Comparison of ENCODE assay signal across 22 cellular contexts in the genomic region with DNA sequence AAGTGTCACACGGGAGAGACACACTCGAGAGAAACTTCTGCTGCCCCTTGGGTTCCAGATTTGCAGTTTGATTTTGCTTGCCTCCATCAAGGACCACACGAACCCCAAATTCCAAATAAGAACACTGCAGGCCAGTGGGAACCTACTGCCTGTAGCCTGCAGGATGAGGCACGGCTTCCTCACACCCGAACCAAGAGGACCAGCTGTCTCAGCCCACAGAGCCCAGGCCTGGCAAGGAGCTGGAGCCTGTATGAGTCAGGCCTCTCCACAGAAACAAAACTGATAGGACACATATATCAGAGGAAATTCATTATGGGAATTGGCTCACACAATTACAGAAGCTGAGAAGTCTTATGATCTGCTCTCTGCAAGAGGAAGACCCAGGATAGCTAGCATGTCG.
"Had no signal": no experiment of that assay in that cellular context is flagged by ENCODE, and none has a peak within 500 bp of the region (broad histone marks: within the 10 kb centered on the region; RNA-seq: fewer than 3 reads in every experiment).

No MANE protein-coding gene starts in this region.

- ATAC-seq: activated CD8-positive, alpha-beta T cell treated with anti-CD3 and anti-CD28 coated beads, Interleukin-2, amount 10 ng/mL, durations not matched to agents 7 days and 5 days; esophagus mucosa; lower lobe of right lung; natural killer cell treated with Interleukin-12 subunit alpha and Interleukin-12 subunit beta and Interleukin-15 and Interleukin-18, amount 100 ng/mL, for 72 hours; T-cell had no signal

- H3K27me3 ChIP-seq: right atrium auricular region, tibial nerve had no signal

- DNase-seq: activated CD4-positive, alpha-beta T cell treated with anti-CD3 and anti-CD28 coated beads, Interleukin-2, amount 10 ng/mL, durations not matched to agents 7 days and 5 days; activated CD4-positive, CD25-positive, alpha-beta regulatory T cell; activated CD8-positive, alpha-beta T cell treated with anti-CD3 and anti-CD28 coated beads, Interleukin-2, amount 10 ng/mL, durations not matched to agents 7 days and 5 days; activated effector memory CD4-positive, alpha-beta T cell treated with anti-CD3 and anti-CD28 coated beads, Interleukin-2, amount 50 U/mL, for 16 hours; activated naive CD4-positive, alpha-beta T cell treated with anti-CD3 and anti-CD28 coated beads, Interleukin-2, amount 50 U/mL, for 16 hours; activated T-cell treated with anti-CD3 and anti-CD28 coated beads, Interleukin-2, amount 50 U/mL, for 48 hours; cerebellar nuclear complex; effector CD8-positive, alpha-beta T cell; immature natural killer cell; left cardiac atrium; lower lobe of right lung; stimulated activated naive CD8-positive, alpha-beta T cell treated with anti-CD3 and anti-CD28 coated beads, Interleukin-15, Interleukin-2, amounts not matched to agents 100 U/mL and 50 U/mL, for 24 hours; substantia nigra; T-cell had no signal

- FAIRE-seq: urothelium cell line had no signal

- H3K36me3 ChIP-seq: lower lobe of right lung, neutrophil, prostate gland, right atrium auricular region, tibial nerve had no signal

- H3K9me3 ChIP-seq: lower lobe of right lung, neutrophil, prostate gland, right atrium auricular region, tibial nerve had no signal

- H3K4me3 ChIP-seq: lower lobe of right lung, prostate gland, right atrium auricular region, skin epidermis, tibial nerve had no signal
